In the genomic region with DNA sequence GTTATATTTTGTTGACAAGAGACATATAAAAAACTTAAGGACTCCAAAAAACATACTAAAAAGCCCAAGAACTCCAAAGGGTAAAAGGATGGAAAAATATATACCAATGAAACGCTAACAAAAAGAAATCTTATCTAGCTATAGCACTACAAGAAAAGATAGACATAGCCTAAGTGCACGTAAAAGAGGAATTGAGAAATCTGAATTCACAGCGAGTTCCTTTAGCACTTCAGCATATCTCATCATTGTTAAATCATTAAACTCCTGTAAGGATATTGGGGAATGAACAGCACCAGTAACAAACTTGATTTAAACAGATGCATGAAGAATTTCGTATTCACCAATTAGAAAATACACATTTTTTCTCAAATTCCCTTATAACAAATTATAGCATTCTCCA, we compare ENCODE assay signal across 11 cellular contexts.
"Had no signal": no experiment of that assay in that cellular context is flagged by ENCODE, and none has a peak within 500 bp of the region (broad histone marks: within the 10 kb centered on the region; RNA-seq: fewer than 3 reads in every experiment).

No MANE protein-coding gene starts in this region.

- H3K9ac ChIP-seq: GM23248 had no signal

- H3K4me2 ChIP-seq: GM23338 had no signal

- H3K4me3 Mint-ChIP-seq: GM23338, H9, HFFc6 had no signal

- DNase-seq: GM23248, GOT3, H7, H9, HCEC 1CT, HFFc6 had no signal

- H3K27ac ChIP-seq: GM23248 had no signal

- FAIRE-seq: H1, H54 had no signal

- H2AFZ ChIP-seq: GM23248, GM23338 had no signal

- ATAC-seq: GM23338, HCT116 had no signal

- H3K36me3 ChIP-seq: HAP-1 had no signal

- H3K4me3 ChIP-seq: GM23248, GM23338, HAP-1 had no signal

- H3K27ac Mint-ChIP-seq: GM23338, H9, HFFc6 had no signal

- H3K4me1 Mint-ChIP-seq: GM23338, H9 had no signal
